ENCODE assay signal across 1 cellular context in genomic region chr2:113175736-113176695, GRCh38.
TF ChIP-seq lines count a peak whose summit lies in the region.

No MANE protein-coding gene starts in this region.

TF ChIP-seq in K562, 482 proteins besides CTCF, POLR2A, EP300 and RAD21 (continued from another document):
- TF ChIP-seq MIER1 (IDR thresholded peaks at IDR 0.05; ENCODE audit: low read depth), result no peak
TF ChIP-seq in K562: peak in this region for 0.
